ENCODE assay signal across 8 cellular contexts in genomic region chr18:58043452-58044369, GRCh38. TPM values are rescaled to one million over a fixed set of nuclear protein-coding genes. Genes with fewer than 3 reads are reported as not detected.
A peak's percentile ranks its signal among the peaks of the same experiment; 100 is the strongest.
DNase-seq lines count a peak whose midpoint lies in the region; ATAC-seq and TF ChIP-seq lines count a peak whose summit lies in the region.

Gene NEDD4L (plus strand): TSS chr18:58044226. CDS start chr18:58044661, 435 bp downstream.

- DNase-seq in COLO829 (ENCODE audit: low spot score) (peak; percentile 70), HS-5 (ENCODE audit: low read depth) (peak; percentile 42), NOMO-1 treated with dmso at 0.1 percent for 144 hours (lab: John Stamatoyannopoulos, UW; ENCODE audit: unreplicated experiment) (peak; percentile 75), endothelial cell (ENCODE audit: low spot score) (peak; percentile 84), midbrain (lab: John Stamatoyannopoulos, UW) (peak; percentile 88)
- DNase-seq in activated CD8-positive, alpha-beta memory T cell treated with anti-CD3 and anti-CD28 coated beads, Interleukin-2, amount 50 U/mL, for 4 hours, result peak; percentile 83
- peak; percentile 64 to 70 for DNase-seq in stimulated activated CD8-positive, alpha-beta memory T cell treated with anti-CD3 and anti-CD28 coated beads, Interleukin-15, amount 100 ng/mL, for 4 hours (ENCODE audit: low read depth in 2 of 2)

- H3K27me3 Mint-ChIP-seq in endothelial cell (ENCODE audit: unreplicated experiment), result peaks cover 8% of the 10 kb centered on the region

- TF ChIP-seq CTCF in endothelial cell (IDR thresholded peaks at IDR 0.05; ENCODE audit: unreplicated experiment), result peak; percentile 57

- peak; percentile 66 for ATAC-seq in GM21360 (IDR thresholded peaks at IDR 0.05; ENCODE audit: unreplicated experiment)

- peak within 1 kb of the TSS; percentile 96 for H3K4me3 Mint-ChIP-seq in endothelial cell (ENCODE audit: unreplicated experiment)

- H3K36me3 Mint-ChIP-seq in endothelial cell (ENCODE audit: low read depth, unreplicated experiment), result no peaks in the 10 kb centered on the region

- peak within 1 kb of the TSS; percentile 49 for H3K27ac Mint-ChIP-seq in endothelial cell (ENCODE audit: unreplicated experiment)

- H3K9me3 Mint-ChIP-seq in endothelial cell (ENCODE audit: unreplicated experiment), result no peaks in the 10 kb centered on the region

- peaks cover 16% of the 10 kb centered on the region for H3K4me1 Mint-ChIP-seq in endothelial cell (ENCODE audit: unreplicated experiment)

RNA-seq across cellular contexts. Expression of gene NEDD4L, which starts in this region (rescaled TPM):
- 42.8 TPM for total RNA-seq in endothelial cell (ENCODE audit: unreplicated experiment)

Comparison
In these comparisons a context has a peak if more than half of its experiments do, and no peak if none do; other contexts are left out.
1. Peak in every context shown above with its lines: DNase-seq and ATAC-seq.